Comparison of ENCODE assay signal across 11 cellular contexts in the genomic region with DNA sequence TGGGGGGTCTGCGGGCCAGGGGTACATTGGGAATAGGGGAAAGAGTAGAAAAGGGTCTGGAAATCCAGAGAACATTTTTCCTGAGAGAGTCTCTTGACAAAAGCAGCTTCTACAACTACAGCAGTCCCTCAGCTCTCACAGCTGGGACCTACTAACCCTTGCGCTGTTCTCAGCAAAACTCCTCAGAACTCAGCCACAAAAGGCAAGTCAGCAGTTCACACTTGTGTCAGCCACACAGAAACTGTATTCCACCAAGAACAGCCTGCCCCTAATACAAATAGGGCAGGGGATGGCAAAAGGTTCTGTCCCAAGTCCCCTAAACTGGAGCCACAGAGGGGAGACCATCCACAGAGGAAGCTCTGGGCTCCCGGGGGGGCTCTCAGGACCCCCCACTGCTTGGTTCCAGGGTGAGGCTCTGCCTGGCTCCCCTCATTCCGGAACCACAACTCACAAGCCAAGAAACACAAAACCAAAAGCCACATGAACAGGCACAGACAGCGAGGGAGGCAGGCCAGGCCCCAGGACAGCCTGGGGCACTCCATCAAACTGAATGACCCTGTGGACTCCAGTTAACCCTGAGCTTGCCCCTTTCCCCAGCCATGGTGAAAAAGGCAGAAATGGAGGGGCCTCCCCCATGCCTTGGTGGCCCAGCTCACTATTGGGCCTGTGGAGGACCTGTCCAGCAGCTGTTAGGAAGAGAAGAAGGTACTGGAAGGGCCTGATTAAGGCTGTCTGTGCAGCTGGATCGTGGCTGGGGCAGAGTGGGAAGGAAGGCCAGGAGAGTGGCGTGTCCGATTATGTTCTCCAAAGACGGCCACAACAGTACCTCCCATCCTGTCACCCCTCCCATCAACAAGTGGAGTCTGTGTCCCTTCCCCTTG.
A peak's percentile ranks its signal among the peaks of the same experiment; 100 is the strongest.
DNase-seq lines count a peak whose midpoint lies in the region; ATAC-seq and TF ChIP-seq lines count a peak whose summit lies in the region.
"Had no signal": no experiment of that assay in that cellular context is flagged by ENCODE, and none has a peak within 500 bp of the region (broad histone marks: within the 10 kb centered on the region; RNA-seq: fewer than 3 reads in every experiment).

No MANE protein-coding gene starts in this region.

- H3K18ac ChIP-seq in mesenchymal stem cell (ENCODE audit: low read depth in 1 of 2, low read length in 2 of 2), result peak overlapping the region; percentile 30 to 52

- no peak overlapping the region for H2BK5ac ChIP-seq in mesenchymal stem cell (ENCODE audit: low read depth, low read length, poor library complexity, severe bottlenecking)

- H3K9me3 Mint-ChIP-seq in MCF 10A (ENCODE audit: unreplicated experiment), result no peaks in the 10 kb centered on the region
- peaks cover 0 to 3% (median 0%) of the 10 kb centered on the region in 11 donors for H3K9me3 Mint-ChIP-seq in naive thymus-derived CD4-positive, alpha-beta T cell

- peak overlapping the region; percentile 97 for H2AK5ac ChIP-seq in mesenchymal stem cell (ENCODE audit: low read length, severe bottlenecking)

- H2BK12ac ChIP-seq in mesenchymal stem cell (ENCODE audit: low read length in 2 of 2), result peak overlapping the region; percentile 8 to 81

- H3K4me3 ChIP-seq in breast epithelium, result no peak overlapping the region
- no peak overlapping the region for H3K4me3 ChIP-seq in mesenchymal stem cell (ENCODE audit: insufficient read depth in 1 of 2, low read depth in 1 of 2, low read length in 2 of 2)
- H3K4me3 ChIP-seq in thymus (ENCODE audit: low read length), result no peak overlapping the region
- no peak overlapping the region for H3K4me3 ChIP-seq in naive thymus-derived CD4-positive, alpha-beta T cell (ENCODE audit: low read length)

- peak overlapping the region; percentile 79 to 92 for H3K27ac ChIP-seq in breast epithelium
- H3K27ac ChIP-seq in mesenchymal stem cell (ENCODE audit: low read length, poor library complexity, severe bottlenecking), result no peak overlapping the region
- H3K27ac ChIP-seq in thymus (ENCODE audit: low read depth), result peak overlapping the region; percentile 8
- no peak overlapping the region for H3K27ac ChIP-seq in naive thymus-derived CD4-positive, alpha-beta T cell (ENCODE audit: low read depth, low read length)

- H3K27me3 Mint-ChIP-seq in MCF 10A (ENCODE audit: insufficient read depth, unreplicated experiment), result no peaks in the 10 kb centered on the region
- peaks cover 0 to 11% (median 9%) of the 10 kb centered on the region in 5 donors for H3K27me3 Mint-ChIP-seq in naive thymus-derived CD4-positive, alpha-beta T cell

- peak overlapping the region in 1 of 2 experiments; percentile 41 for H3K4ac ChIP-seq in mesenchymal stem cell (ENCODE audit: low read depth in 1 of 2, low read length in 2 of 2)

- POLR2A ChIA-PET in MCF 10A (lab: Yijun Ruan, JAX), result interaction anchor here (0.7 to 1.0 kb wide), 3 partner anchors 23 to 445 kb away, joined by 3 read pairs; a partner anchor contains a TSS
- POLR2A ChIA-PET in naive thymus-derived CD4-positive, alpha-beta T cell (lab: Charles Lee), result no interaction called here

- no peaks in the 10 kb centered on the region for H3K79me1 ChIP-seq in mesenchymal stem cell (replicated peaks; ENCODE audit: low read length, poor library complexity, severe bottlenecking)

- TF ChIP-seq CTCF in breast epithelium (IDR thresholded peaks at IDR 0.05) (no peak), MCF 10A (IDR thresholded peaks at IDR 0.05; ENCODE audit: unreplicated experiment) (no peak)

- H4K91ac ChIP-seq in mesenchymal stem cell (ENCODE audit: low read length), result peak overlapping the region; percentile 57

- no peak overlapping the region for H3K27ac Mint-ChIP-seq in MCF 10A (ENCODE audit: low read depth, unreplicated experiment)
- peak overlapping the region in 1 of 9 donors; percentile 49 for H3K27ac Mint-ChIP-seq in naive thymus-derived CD4-positive, alpha-beta T cell

- TF ChIP-seq POLR2A in breast epithelium (IDR thresholded peaks at IDR 0.05), result no peak

- peak overlapping the region; percentile 15 for H2AFZ ChIP-seq in mesenchymal stem cell (ENCODE audit: low read depth, low read length)

- no peaks in the 10 kb centered on the region for H3K36me3 Mint-ChIP-seq in MCF 10A (ENCODE audit: insufficient read depth, unreplicated experiment)
- peaks cover 0 to 8% (median 0%) of the 10 kb centered on the region in 5 donors for H3K36me3 Mint-ChIP-seq in naive thymus-derived CD4-positive, alpha-beta T cell

- ATAC-seq in GM21528 (IDR thresholded peaks at IDR 0.05; ENCODE audit: low FRiP score, unreplicated experiment), result no peak
- no peak for ATAC-seq in naive thymus-derived CD4-positive, alpha-beta T cell

- no peak overlapping the region for H3K14ac ChIP-seq in mesenchymal stem cell (ENCODE audit: low read length in 2 of 2)

- peak overlapping the region; percentile 77 for H2BK15ac ChIP-seq in mesenchymal stem cell (ENCODE audit: low read depth, poor library complexity, severe bottlenecking)

- no peak overlapping the region for H3K23ac ChIP-seq in mesenchymal stem cell (ENCODE audit: low read length in 2 of 2)

- CTCF ChIA-PET in MCF 10A (lab: Yijun Ruan, JAX), result interaction anchor here (0.6 to 5.8 kb wide), 16 partner anchors 11 to 380 kb away, joined by 3 to 42 read pairs (median 3); a partner anchor contains a TSS
- CTCF ChIA-PET in naive thymus-derived CD4-positive, alpha-beta T cell (lab: Charles Lee), result interaction anchor here (0.6 to 6.6 kb wide), 5 partner anchors 34 to 170 kb away, joined by 3 to 60 read pairs (median 3); no protein-coding TSS in a partner anchor

- H3K36me3 ChIP-seq in breast epithelium (no peaks in the 10 kb centered on the region), mesenchymal stem cell (ENCODE audit: control insufficient read depth in 1 of 2, insufficient read depth in 2 of 2, low read depth in 1 of 2, low read length in 2 of 2) (peaks cover 0 to 7% of the 10 kb centered on the region in 2 experiments), thymus (ENCODE audit: control insufficient read depth, insufficient read depth) (no peaks in the 10 kb centered on the region)
- no peaks in the 10 kb centered on the region for H3K36me3 ChIP-seq in naive thymus-derived CD4-positive, alpha-beta T cell (ENCODE audit: control insufficient read depth in 2 of 3, insufficient read depth in 3 of 3, low read length in 3 of 3)

- peak overlapping the region; percentile 75 for H4K8ac ChIP-seq in mesenchymal stem cell (ENCODE audit: low read length)

- H3K4me1 Mint-ChIP-seq in MCF 10A (ENCODE audit: insufficient read depth, unreplicated experiment), result no peaks in the 10 kb centered on the region
- peaks cover 0 to 15% (median 0%) of the 10 kb centered on the region in 7 donors for H3K4me1 Mint-ChIP-seq in naive thymus-derived CD4-positive, alpha-beta T cell

- peak overlapping the region; percentile 87 for H3K9ac ChIP-seq in mesenchymal stem cell (ENCODE audit: low read length)

- intact Hi-C loops in breast epithelium (cut with DNase I; ENCODE audit: low total_unique reads), result loop anchor here (2.0 kb wide), 1 partner anchor 169 kb away; no protein-coding TSS in a partner anchor
- intact Hi-C loops in MCF 10A (cut with micrococcal nuclease), result loop anchor here (2.0 to 5.0 kb wide), 3 partner anchors 73 to 161 kb away; no protein-coding TSS in a partner anchor
- intact Hi-C loops in naive thymus-derived CD4-positive, alpha-beta T cell (cut with micrococcal nuclease), result loop anchor here (1.0 to 2.0 kb wide), 4 partner anchors 75 to 168 kb away; no protein-coding TSS in a partner anchor

- peaks cover 8 to 12% of the 10 kb centered on the region in 2 donors for H3K4me1 ChIP-seq in breast epithelium
- peaks cover 29% of the 10 kb centered on the region for H3K4me1 ChIP-seq in mesenchymal stem cell (ENCODE audit: control insufficient read depth, insufficient read depth, low read depth, low read length)
- H3K4me1 ChIP-seq in thymus (ENCODE audit: control insufficient read depth, insufficient read depth, low read length), result peaks cover 2% of the 10 kb centered on the region
- H3K4me1 ChIP-seq in naive thymus-derived CD4-positive, alpha-beta T cell (ENCODE audit: control insufficient read depth in 2 of 2, insufficient read depth in 2 of 2, low read length in 2 of 2), result no peaks in the 10 kb centered on the region

- no peak overlapping the region for H3K4me2 ChIP-seq in mesenchymal stem cell (ENCODE audit: low read length, poor library complexity, severe bottlenecking)

- no peaks in the 10 kb centered on the region for H3K9me3 ChIP-seq in breast epithelium
- H3K9me3 ChIP-seq in mesenchymal stem cell (ENCODE audit: control insufficient read depth, low read length), result no peaks in the 10 kb centered on the region
- no peaks in the 10 kb centered on the region for H3K9me3 ChIP-seq in thymus (ENCODE audit: control insufficient read depth)
- H3K9me3 ChIP-seq in naive thymus-derived CD4-positive, alpha-beta T cell (ENCODE audit: control insufficient read depth in 2 of 3, low read length in 3 of 3), result no peaks in the 10 kb centered on the region

- H3K27me3 ChIP-seq in breast epithelium, result no peaks in the 10 kb centered on the region
- H3K27me3 ChIP-seq in mesenchymal stem cell (ENCODE audit: control insufficient read depth in 1 of 2, insufficient read depth in 1 of 2, low read length in 2 of 2), result no peaks in the 10 kb centered on the region
- H3K27me3 ChIP-seq in thymus (ENCODE audit: control insufficient read depth, insufficient read depth), result no peaks in the 10 kb centered on the region
- no peaks in the 10 kb centered on the region for H3K27me3 ChIP-seq in naive thymus-derived CD4-positive, alpha-beta T cell (ENCODE audit: control insufficient read depth in 2 of 2, insufficient read depth in 2 of 2, low read length in 2 of 2)

- WGBS in mesenchymal stem cell, result 88% methylated on average over 4 of the region's 9 CpGs
- 92% methylated on average over 9 of the region's 9 CpGs for WGBS in thymus

- peak overlapping the region; percentile 35 for H2BK120ac ChIP-seq in mesenchymal stem cell (ENCODE audit: low read depth, low read length)

- H3K4me3 Mint-ChIP-seq in MCF 10A (ENCODE audit: unreplicated experiment), result no peak overlapping the region
- H3K4me3 Mint-ChIP-seq in naive thymus-derived CD4-positive, alpha-beta T cell, result no peak overlapping the region

- BruUV-seq in MCF 10A (replicated peaks; lab: Mats Ljungman, UMichigan), result no TSS peak

- DNase-seq in breast epithelium (ENCODE audit: low spot score in 2 of 2), result no peak
- no peak for DNase-seq in MCF 10A (ENCODE audit: unreplicated experiment)
- peak; percentile 32 for DNase-seq in UCSD-AML1 (lab: John Stamatoyannopoulos, UW; ENCODE audit: unreplicated experiment)
- DNase-seq in mesenchymal stem cell, result no peak
- no peak for DNase-seq in naive thymus-derived CD4-positive, alpha-beta T cell
- DNase-seq in stimulated activated naive CD4-positive, alpha-beta T cell treated with Interleukin-2 at 50 U/mL for 16 hours (lab: John Stamatoyannopoulos, UW), result no peak
- DNase-seq: activated gamma-delta T cell treated with Interleukin-2 at 50 U/mL for 16 hours, mammary epithelial cell, NCI-H1694 treated with DMSO at 0.1 percent for 48 hours had no signal

Comparison
In these comparisons a context has a peak if more than half of its experiments do, and no peak if none do; other contexts are left out.
1. H3K27ac ChIP-seq: peak in breast epithelium (2 of 2) and thymus (single experiment); none in mesenchymal stem cell (single experiment) and naive thymus-derived CD4-positive, alpha-beta T cell (single experiment).